19 cellular contexts compared by ENCODE assay signal in the genomic region with DNA sequence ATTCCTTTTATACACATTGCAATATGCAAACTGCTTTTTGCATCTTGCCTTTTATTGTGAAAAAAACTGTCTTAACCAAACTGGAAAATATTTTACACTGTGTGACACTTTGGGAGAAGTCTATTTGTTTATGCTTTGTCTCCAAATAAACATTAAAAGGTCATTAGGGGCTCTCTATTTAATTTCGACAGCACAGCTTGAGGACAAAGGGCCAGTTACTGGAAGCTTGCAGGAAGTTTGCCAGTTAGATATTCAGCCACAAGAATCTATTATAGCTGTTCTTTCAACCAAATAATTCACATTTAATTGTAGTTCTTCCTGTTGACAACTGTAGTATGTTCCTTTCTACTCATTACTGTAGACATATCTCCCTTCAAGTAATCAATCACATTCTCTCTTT. TPM values are rescaled to one million over a fixed set of nuclear protein-coding genes. Genes with fewer than 3 reads are reported as not detected.
DNase-seq lines count a peak whose midpoint lies in the region; ATAC-seq, FAIRE-seq and TF ChIP-seq lines count a peak whose summit lies in the region.
"Had no signal": no experiment of that assay in that cellular context is flagged by ENCODE, and none has a peak within 500 bp of the region (broad histone marks: within the 10 kb centered on the region; RNA-seq: fewer than 3 reads in every experiment).

No MANE protein-coding gene starts in this region.

- no peak for TF ChIP-seq POLR2A in endothelial cell of umbilical vein (IDR thresholded peaks at IDR 0.05; ENCODE audit: low read depth, low read length)

- no TSS peak for BruUV-seq in endothelial cell of umbilical vein (replicated peaks; lab: Mats Ljungman, UMichigan)

- no peaks in the 10 kb centered on the region for H3K79me2 ChIP-seq in endothelial cell of umbilical vein (ENCODE audit: control insufficient read depth, insufficient read depth, low read length)
- H3K79me2 ChIP-seq in parathyroid adenoma = no peaks in the 10 kb centered on the region

- peak overlapping the region; percentile 16 for H3K4me2 ChIP-seq in endothelial cell of umbilical vein (ENCODE audit: insufficient read depth, low read length)
- no peak overlapping the region for H3K4me2 ChIP-seq in parathyroid adenoma (ENCODE audit: low read length)

- no peaks in the 10 kb centered on the region for H3K9me3 ChIP-seq in endothelial cell of umbilical vein (replicated peaks; ENCODE audit: control insufficient read depth, insufficient read depth, low read length)
- no peaks in the 10 kb centered on the region for H3K9me3 ChIP-seq in parathyroid adenoma (ENCODE audit: control insufficient read depth, low read length)
- H3K9me3 ChIP-seq: tibial nerve had no signal

- no peak overlapping the region for H3K4me3 ChIP-seq in endothelial cell of umbilical vein (replicated peaks in 1 of 3; ENCODE audit: insufficient read depth in 1 of 3, low read depth in 1 of 3, low read length in 3 of 3)
- H3K4me3 ChIP-seq in parathyroid adenoma (ENCODE audit: low read depth, low read length) = no peak overlapping the region
- H3K4me3 ChIP-seq: skin epidermis, tibial nerve had no signal

- H3K27ac ChIP-seq in endothelial cell of umbilical vein (ENCODE audit: insufficient read depth, low read depth, low read length) (no peak overlapping the region), parathyroid adenoma (peak overlapping the region; percentile 41)

- H3K9ac ChIP-seq in endothelial cell of umbilical vein (replicated peaks; ENCODE audit: extremely low read depth, insufficient read depth, low read length) = no peak overlapping the region
- no peak overlapping the region for H3K9ac ChIP-seq in parathyroid adenoma

- H3K9me1 ChIP-seq in endothelial cell of umbilical vein (replicated peaks; ENCODE audit: control insufficient read depth, extremely low read depth, insufficient read depth, low read length) = no peaks in the 10 kb centered on the region

- TF ChIP-seq RAD21 in Ishikawa (IDR thresholded peaks at IDR 0.05; ENCODE audit: low read depth) = no peak

- H2AFZ ChIP-seq in endothelial cell of umbilical vein (ENCODE audit: low read depth, low read length) = no peak overlapping the region
- H2AFZ ChIP-seq in parathyroid adenoma = no peak overlapping the region

- no peaks in the 10 kb centered on the region for H3K27me3 ChIP-seq in endothelial cell of umbilical vein (ENCODE audit: control insufficient read depth in 2 of 2, insufficient read depth in 2 of 2, low read length in 2 of 2)
- no peaks in the 10 kb centered on the region for H3K27me3 ChIP-seq in parathyroid adenoma (ENCODE audit: control insufficient read depth, insufficient read depth, low read length)
- H3K27me3 ChIP-seq: tibial nerve had no signal

- CTCF ChIA-PET in endothelial cell of umbilical vein (lab: Charles Lee) = interaction anchor here (1.7 to 1.8 kb wide), 2 partner anchors 46 to 95 kb away, joined by 4 read pairs; no protein-coding TSS in a partner anchor

- dilution Hi-C loops in endothelial cell of umbilical vein (cut with MboI; ENCODE audit: extremely low pct_ligation_motif_present, low sequenced_read_pairs) = no loop called here

- ATAC-seq in GM18519 (IDR thresholded peaks at IDR 0.05; ENCODE audit: low FRiP score, unreplicated experiment) (no peak), HG02884 (IDR thresholded peaks at IDR 0.05; ENCODE audit: unreplicated experiment) (no peak)

- H3K4me1 ChIP-seq in endothelial cell of umbilical vein (ENCODE audit: control insufficient read depth, extremely low read depth, insufficient read depth, low read length) = peaks cover 15% of the 10 kb centered on the region
- no peaks in the 10 kb centered on the region for H3K4me1 ChIP-seq in parathyroid adenoma

- TF ChIP-seq EP300 in Ishikawa (IDR thresholded peaks at IDR 0.05; ENCODE audit: borderline replicate concordance) = no peak

- intact Hi-C loops in endothelial cell of umbilical vein (cut with micrococcal nuclease) = no loop called here

- H3K36me3 ChIP-seq in endothelial cell of umbilical vein (ENCODE audit: control insufficient read depth in 2 of 2, extremely low read depth in 1 of 2, insufficient read depth in 2 of 2, low read length in 2 of 2) (no peaks in the 10 kb centered on the region), parathyroid adenoma (ENCODE audit: control insufficient read depth, insufficient read depth, low read length) (no peaks in the 10 kb centered on the region)
- H3K36me3 ChIP-seq: tibial nerve had no signal

- DNase-seq in NCI-H2196 (lab: John Stamatoyannopoulos, UW; ENCODE audit: unreplicated experiment) (peak; percentile 48), endothelial cell of umbilical vein (ENCODE audit: low read depth, low spot score) (peak; percentile 35), Ammon's horn (ENCODE audit: low spot score) (no peak), NCI-H345 treated with DMSO at 0.1 percent for 48 hours (lab: John Stamatoyannopoulos, UW; ENCODE audit: unreplicated experiment) (no peak)
- DNase-seq: activated CD4-positive, alpha-beta T cell treated with anti-CD3 and anti-CD28 coated beads, Interleukin-2, amount 50 U/mL, for 1 hour; activated naive CD4-positive, alpha-beta T cell treated with anti-CD3 and anti-CD28 coated beads, Interleukin-2, amount 50 U/mL, for 16 hours; activated T-cell treated with anti-CD3 and anti-CD28 coated beads for 4 hours; C1 segment of cervical spinal cord; cortex of kidney; erythroblast; NCI-H524; nucleus accumbens had no signal

- peak; percentile 78 for FAIRE-seq in endothelial cell of umbilical vein (lab: Jason Lieb, UNC)
- FAIRE-seq: islet of Langerhans had no signal

- TF ChIP-seq CTCF in endothelial cell of umbilical vein (IDR thresholded peaks at IDR 0.05; ENCODE audit: extremely low read depth in 1 of 2, insufficient read depth in 1 of 2, low read depth in 1 of 2, low read length in 2 of 2) = no peak
- TF ChIP-seq CTCF in parathyroid adenoma (IDR thresholded peaks at IDR 0.05) = no peak

- no peaks in the 10 kb centered on the region for H4K20me1 ChIP-seq in endothelial cell of umbilical vein (replicated peaks; ENCODE audit: control insufficient read depth, extremely low read depth, insufficient read depth, low read length)

- POLR2A ChIA-PET in endothelial cell of umbilical vein (lab: Charles Lee) = no interaction called here

TF ChIP-seq in Ishikawa, 13 proteins besides CTCF, POLR2A, EP300 and RAD21 (continues in another document):
- no peak for TF ChIP-seq CEBPB (IDR thresholded peaks at IDR 0.05)
- TF ChIP-seq YY1 (IDR thresholded peaks at IDR 0.05; ENCODE audit: low read depth) = no peak
- TF ChIP-seq FOXM1 (IDR thresholded peaks at IDR 0.05; ENCODE audit: borderline replicate concordance, low read depth) = no peak
- TF ChIP-seq CREB1 (IDR thresholded peaks at IDR 0.05; ENCODE audit: low read depth) = no peak
- TF ChIP-seq TAF1 (IDR thresholded peaks at IDR 0.05; ENCODE audit: low read depth) = no peak
- no peak for TF ChIP-seq EGR1 (IDR thresholded peaks at IDR 0.05)
- TF ChIP-seq TEAD4 (IDR thresholded peaks at IDR 0.05) = 0 out of 2 replicates have a peak, but pooled peaks have one; percentile 22

TF ChIP-seq in endothelial cell of umbilical vein, 7 proteins besides CTCF, POLR2A, EP300 and RAD21:
- TF ChIP-seq EZH2 (IDR thresholded peaks at IDR 0.05; ENCODE audit: borderline replicate concordance, low read depth, low read length, severe bottlenecking) (no peak), JUN (IDR thresholded peaks at IDR 0.05; ENCODE audit: borderline replicate concordance, insufficient read depth, insufficient read length, low read depth) (no peak), POLR2AphosphoS5 (IDR thresholded peaks at IDR 0.05; ENCODE audit: insufficient read depth, low read depth, low read length) (no peak), MYC (IDR thresholded peaks at IDR 0.05; ENCODE audit: low read depth, low read length) (no peak), FOS (IDR thresholded peaks at IDR 0.05; ENCODE audit: borderline replicate concordance, insufficient read depth, low read length) (no peak), GATA2 (IDR thresholded peaks at IDR 0.05; ENCODE audit: insufficient read depth, insufficient read length, low read depth, low read length) (no peak)
- TF ChIP-seq, protein P1, sequence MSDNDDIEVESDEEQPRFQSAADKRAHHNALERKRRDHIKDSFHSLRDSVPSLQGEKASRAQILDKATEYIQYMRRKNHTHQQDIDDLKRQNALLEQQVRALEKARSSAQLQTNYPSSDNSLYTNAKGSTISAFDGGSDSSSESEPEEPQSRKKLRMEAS (IDR thresholded peaks at IDR 0.05; ENCODE audit: insufficient read depth, insufficient read length) = no peak

RNA-seq across cellular contexts. Expression of gene CP, which starts 6.2 kb away (rescaled TPM):
- not detected in 2 replicates for total RNA-seq in endothelial cell of umbilical vein
- polyA plus RNA-seq in endothelial cell of umbilical vein = not detected in 2 replicates
- not detected in 2 replicates for polyA plus RNA-seq in endothelial cell of umbilical vein (2011; cell fraction: cytosol; rRNA removed)
- not detected in 2 replicates for polyA plus RNA-seq in endothelial cell of umbilical vein (2011; cell fraction: nucleus; rRNA removed)
- not detected in 2 replicates for polyA plus RNA-seq in endothelial cell of umbilical vein (2012)
- polyA minus RNA-seq in endothelial cell of umbilical vein = not detected in 2 replicates
- polyA minus RNA-seq in endothelial cell of umbilical vein (2011; cell fraction: cytosol; rRNA and poly(A)+ RNA removed) = not detected
- polyA minus RNA-seq in endothelial cell of umbilical vein (2011; cell fraction: nucleus; rRNA and poly(A)+ RNA removed) = 0.19 TPM in 1 of 2 replicates, not detected in the other

Comparison
In these comparisons a context has a peak if more than half of its experiments do, and no peak if none do; other contexts are left out.
1. DNase-seq: peak in NCI-H2196 (single experiment) and endothelial cell of umbilical vein (single experiment); none in Ammon's horn (single experiment) and NCI-H345 treated with DMSO at 0.1 percent for 48 hours (single experiment).